9 cellular contexts compared by ENCODE assay signal in the genomic region with DNA sequence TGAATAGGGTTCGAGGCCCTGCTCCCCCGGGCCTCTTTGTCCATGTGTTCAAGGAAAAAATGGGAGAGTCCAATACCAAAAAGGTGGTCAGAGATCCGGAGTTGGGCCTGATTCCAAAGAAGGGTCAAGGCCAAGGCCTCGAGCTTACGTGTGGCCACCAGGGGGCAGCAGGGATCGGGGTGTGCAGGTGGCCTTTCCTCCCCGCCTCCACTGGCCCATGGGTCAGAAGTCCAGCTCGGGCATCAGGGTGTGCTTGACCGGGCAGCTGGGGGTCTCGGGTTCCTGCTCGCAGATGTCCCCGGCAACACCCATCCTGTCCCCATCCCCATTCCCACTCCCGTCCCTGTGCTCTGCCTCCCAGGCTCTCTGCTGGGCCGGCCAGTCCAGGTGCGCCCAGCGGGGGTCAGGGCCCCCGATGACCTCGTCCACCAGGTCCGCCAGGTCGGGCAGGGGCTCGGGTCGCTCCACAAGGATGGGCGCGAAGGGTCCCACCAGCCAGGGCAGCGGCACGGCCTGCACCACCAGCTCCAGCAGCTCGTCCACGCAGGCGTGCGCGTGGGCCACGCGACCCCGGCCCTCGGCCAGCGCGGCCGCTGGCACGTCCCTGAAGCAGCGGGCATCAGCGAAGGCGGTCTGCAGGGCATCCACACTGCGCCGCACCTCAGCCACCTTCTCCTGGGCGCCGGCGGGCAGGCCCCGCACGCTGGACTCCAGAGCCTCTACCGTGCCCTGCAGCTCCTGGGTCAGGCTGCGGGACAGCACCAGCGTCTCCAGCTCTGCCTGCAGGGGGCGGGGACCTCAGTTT. TPM values are rescaled to one million over a fixed set of nuclear protein-coding genes. Genes with fewer than 3 reads are reported as not detected.
A peak's percentile ranks its signal among the peaks of the same experiment; 100 is the strongest.
DNase-seq lines count a peak whose midpoint lies in the region; ATAC-seq, FAIRE-seq and TF ChIP-seq lines count a peak whose summit lies in the region.
"Had no signal": no experiment of that assay in that cellular context is flagged by ENCODE, and none has a peak within 500 bp of the region (broad histone marks: within the 10 kb centered on the region; RNA-seq: fewer than 3 reads in every experiment).

No MANE protein-coding gene starts in this region.

- peak; percentile 83 for TF ChIP-seq CTCF in WI38 (IDR thresholded peaks at IDR 0.05; ENCODE audit: low read depth, low read length)

- no peak overlapping the region for H3K4me3 ChIP-seq in WI38 (ENCODE audit: low read depth, low read length)

- ATAC-seq in GM18517 (IDR thresholded peaks at IDR 0.05; ENCODE audit: unreplicated experiment), result no peak
- ATAC-seq: T-cell had no signal

- intact Hi-C loops in head of caudate nucleus (cut with DNase I), result no loop called here

- DNase-seq in Daoy (ENCODE audit: low read depth) (peak; percentile 58), HTR-8/SVneo (ENCODE audit: insufficient read length, low spot score) (peak; percentile 66), head of caudate nucleus (peak in 30 of 42 donors; percentile 14 to 75 (median 44)), hippocampal formation (lab: John Stamatoyannopoulos, UW) (no peak), NCI-H510A (lab: John Stamatoyannopoulos, UW) (no peak)
- DNase-seq in stimulated activated CD4-positive, alpha-beta T cell treated with anti-CD3 and anti-CD28 coated beads, Interleukin-1b, Interleukin-23, amount 100 ng/mL, for 48 hours, result peak; percentile 12

- FAIRE-seq in HTR-8/SVneo (lab: Jason Lieb, UNC), result no peak

RNA-seq across cellular contexts. Expression of a gene that starts 5.2 kb away (rescaled TPM):
- 0.57 and 0.69 TPM in 2 replicates for total RNA-seq in Daoy (2014; rRNA removed; shearing (Covaris generic))

RNA-seq across cellular contexts. Expression of a gene that starts 11.5 kb away (rescaled TPM):
- total RNA-seq in Daoy (2014; rRNA removed; shearing (Covaris generic)), result 0.15 and 1.3 TPM in 2 replicates

RNA-seq across cellular contexts. Expression of a gene that starts 16.3 kb away (rescaled TPM):
- total RNA-seq in Daoy (2014; rRNA removed; shearing (Covaris generic)), result 0.03 and 0.69 TPM in 2 replicates

RNA-seq across cellular contexts. Expression of a gene that starts 36.0 kb away (rescaled TPM):
- 2.3 and 3.2 TPM in 2 replicates for total RNA-seq in Daoy (2014; rRNA removed; shearing (Covaris generic))

RNA-seq across cellular contexts. Expression of a gene that starts 51.4 kb away (rescaled TPM):
- total RNA-seq in Daoy (2014; rRNA removed; shearing (Covaris generic)), result 57.4 and 79.1 TPM in 2 replicates

Comparison
In these comparisons a context has a peak if more than half of its experiments do, and no peak if none do; other contexts are left out.
1. DNase-seq: peak in Daoy (single experiment), HTR-8/SVneo (single experiment), head of caudate nucleus (30 of 42) and stimulated activated CD4-positive, alpha-beta T cell treated with anti-CD3 and anti-CD28 coated beads, Interleukin-1b, Interleukin-23, amount 100 ng/mL, for 48 hours (single experiment); none in hippocampal formation (0 of 2) and NCI-H510A (single experiment).